In the genomic region with DNA sequence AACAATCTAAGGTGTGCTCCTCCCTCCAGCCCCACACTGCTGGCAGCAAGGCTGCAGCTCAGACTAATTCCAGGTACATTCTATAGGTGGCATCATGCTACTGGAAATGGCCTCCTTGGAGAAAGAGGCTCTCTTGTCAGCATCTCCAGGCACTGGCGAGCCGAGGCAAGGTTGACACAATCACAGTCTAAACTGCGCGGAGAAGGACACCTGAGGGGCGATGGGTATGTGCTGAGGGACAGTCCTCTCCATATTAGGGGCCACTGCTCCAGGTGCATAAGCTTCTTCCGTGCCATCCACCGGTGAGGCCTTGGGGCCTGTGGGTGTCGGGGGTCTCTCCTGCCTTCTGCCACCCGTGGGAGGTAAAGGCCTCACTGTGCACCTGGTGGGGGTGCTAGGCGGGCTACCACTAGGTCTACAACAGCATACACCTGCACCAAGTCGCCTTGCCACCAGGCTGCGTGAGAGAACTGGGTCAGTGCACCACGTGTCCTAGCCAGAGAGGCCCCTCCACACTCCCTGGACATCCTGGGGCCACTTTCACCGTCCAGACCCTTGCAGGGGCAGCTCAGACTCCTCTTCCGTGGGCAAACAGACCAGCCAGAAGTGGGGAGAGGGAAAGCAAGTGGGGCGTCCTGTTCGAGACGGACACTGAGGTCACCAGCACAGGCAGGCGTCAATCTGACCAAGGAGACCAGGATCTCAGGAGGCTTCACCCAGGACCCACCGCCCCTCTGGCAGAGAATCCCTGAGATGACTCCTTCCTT, we compare ENCODE assay signal across 1 cellular context.
TF ChIP-seq lines count a peak whose summit lies in the region.

No MANE protein-coding gene starts in this region.

TF ChIP-seq in GM12878, 131 proteins besides CTCF, POLR2A, EP300 and RAD21:
- TF ChIP-seq, protein P1, sequence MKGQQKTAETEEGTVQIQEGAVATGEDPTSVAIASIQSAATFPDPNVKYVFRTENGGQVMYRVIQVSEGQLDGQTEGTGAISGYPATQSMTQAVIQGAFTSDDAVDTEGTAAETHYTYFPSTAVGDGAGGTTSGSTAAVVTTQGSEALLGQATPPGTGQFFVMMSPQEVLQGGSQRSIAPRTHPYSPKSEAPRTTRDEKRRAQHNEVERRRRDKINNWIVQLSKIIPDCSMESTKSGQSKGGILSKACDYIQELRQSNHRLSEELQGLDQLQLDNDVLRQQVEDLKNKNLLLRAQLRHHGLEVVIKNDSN (IDR thresholded peaks at IDR 0.05; ENCODE audit: borderline replicate concordance, extremely low read length, insufficient read depth, low read depth, low read length) = peak; percentile 39
- TF ChIP-seq, protein P2, sequence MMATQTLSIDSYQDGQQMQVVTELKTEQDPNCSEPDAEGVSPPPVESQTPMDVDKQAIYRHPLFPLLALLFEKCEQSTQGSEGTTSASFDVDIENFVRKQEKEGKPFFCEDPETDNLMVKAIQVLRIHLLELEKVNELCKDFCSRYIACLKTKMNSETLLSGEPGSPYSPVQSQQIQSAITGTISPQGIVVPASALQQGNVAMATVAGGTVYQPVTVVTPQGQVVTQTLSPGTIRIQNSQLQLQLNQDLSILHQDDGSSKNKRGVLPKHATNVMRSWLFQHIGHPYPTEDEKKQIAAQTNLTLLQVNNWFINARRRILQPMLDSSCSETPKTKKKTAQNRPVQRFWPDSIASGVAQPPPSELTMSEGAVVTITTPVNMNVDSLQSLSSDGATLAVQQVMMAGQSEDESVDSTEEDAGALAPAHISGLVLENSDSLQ (IDR thresholded peaks at IDR 0.05) = no peak
- TF ChIP-seq, protein P3, sequence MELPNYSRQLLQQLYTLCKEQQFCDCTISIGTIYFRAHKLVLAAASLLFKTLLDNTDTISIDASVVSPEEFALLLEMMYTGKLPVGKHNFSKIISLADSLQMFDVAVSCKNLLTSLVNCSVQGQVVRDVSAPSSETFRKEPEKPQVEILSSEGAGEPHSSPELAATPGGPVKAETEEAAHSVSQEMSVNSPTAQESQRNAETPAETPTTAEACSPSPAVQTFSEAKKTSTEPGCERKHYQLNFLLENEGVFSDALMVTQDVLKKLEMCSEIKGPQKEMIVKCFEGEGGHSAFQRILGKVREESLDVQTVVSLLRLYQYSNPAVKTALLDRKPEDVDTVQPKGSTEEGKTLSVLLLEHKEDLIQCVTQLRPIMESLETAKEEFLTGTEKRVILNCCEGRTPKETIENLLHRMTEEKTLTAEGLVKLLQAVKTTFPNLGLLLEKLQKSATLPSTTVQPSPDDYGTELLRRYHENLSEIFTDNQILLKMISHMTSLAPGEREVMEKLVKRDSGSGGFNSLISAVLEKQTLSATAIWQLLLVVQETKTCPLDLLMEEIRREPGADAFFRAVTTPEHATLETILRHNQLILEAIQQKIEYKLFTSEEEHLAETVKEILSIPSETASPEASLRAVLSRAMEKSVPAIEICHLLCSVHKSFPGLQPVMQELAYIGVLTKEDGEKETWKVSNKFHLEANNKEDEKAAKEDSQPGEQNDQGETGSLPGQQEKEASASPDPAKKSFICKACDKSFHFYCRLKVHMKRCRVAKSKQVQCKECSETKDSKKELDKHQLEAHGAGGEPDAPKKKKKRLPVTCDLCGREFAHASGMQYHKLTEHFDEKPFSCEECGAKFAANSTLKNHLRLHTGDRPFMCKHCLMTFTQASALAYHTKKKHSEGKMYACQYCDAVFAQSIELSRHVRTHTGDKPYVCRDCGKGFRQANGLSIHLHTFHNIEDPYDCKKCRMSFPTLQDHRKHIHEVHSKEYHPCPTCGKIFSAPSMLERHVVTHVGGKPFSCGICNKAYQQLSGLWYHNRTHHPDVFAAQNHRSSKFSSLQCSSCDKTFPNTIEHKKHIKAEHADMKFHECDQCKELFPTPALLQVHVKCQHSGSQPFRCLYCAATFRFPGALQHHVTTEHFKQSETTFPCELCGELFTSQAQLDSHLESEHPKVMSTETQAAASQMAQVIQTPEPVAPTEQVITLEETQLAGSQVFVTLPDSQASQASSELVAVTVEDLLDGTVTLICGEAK (IDR thresholded peaks at IDR 0.05; ENCODE audit: borderline replicate concordance) = no peak
- no peak for TF ChIP-seq NR2C1 (IDR thresholded peaks at IDR 0.05)
- no peak for TF ChIP-seq RELA (IDR thresholded peaks at IDR 0.05; ENCODE audit: borderline replicate concordance, partially characterized antibody)
- TF ChIP-seq NR2F1 (conservative IDR thresholded peaks at IDR 0.05) = no peak
- no peak for TF ChIP-seq RCOR1 (conservative IDR thresholded peaks at IDR 0.05; ENCODE audit: low read depth, low read length)
